ENCODE assay signal across 8 cellular contexts in genomic region chr22:42270178-42270511, GRCh38.
DNase-seq lines count a peak whose midpoint lies in the region; ATAC-seq and TF ChIP-seq lines count a peak whose summit lies in the region.

No MANE protein-coding gene starts in this region.

- H3K36me3 ChIP-seq in Loucy (ENCODE audit: insufficient read depth, low read length) (no peaks in the 10 kb centered on the region), adipocyte (ENCODE audit: control insufficient read depth, insufficient read depth, low read length, severe bottlenecking) (no peaks in the 10 kb centered on the region)

- H4K20me1 ChIP-seq in Loucy (ENCODE audit: insufficient read depth, low read length, poor library complexity, severe bottlenecking), result peaks cover 46% of the 10 kb centered on the region

- peak; percentile 27 for ATAC-seq in GM21786 (IDR thresholded peaks at IDR 0.05; ENCODE audit: unreplicated experiment)

- no peak for DNase-seq in adipocyte (ENCODE audit: low read depth)
- peak; percentile 89 for DNase-seq in iPS-NIHi11 (ENCODE audit: low spot score)
- peak; percentile 25 for DNase-seq in stimulated activated CD4-positive, alpha-beta T cell treated with anti-CD3 and anti-CD28 coated beads, Interleukin-2, amount 100 ng/mL, for 4 hours (ENCODE audit: low read depth)
- DNase-seq in RPMI8226, result no peak
- no peak for DNase-seq in pons (ENCODE audit: low spot score)

- no peaks in the 10 kb centered on the region for H3K9me2 ChIP-seq in Loucy (replicated peaks; ENCODE audit: low read depth, low read length)

- H3K4me2 ChIP-seq in Loucy (ENCODE audit: low read depth, low read length, poor library complexity, severe bottlenecking), result peak overlapping the region; percentile 98

- H3K9me3 ChIP-seq in Loucy (ENCODE audit: insufficient read depth, low read depth, low read length) (no peaks in the 10 kb centered on the region), adipocyte (ENCODE audit: control insufficient read depth, low read length) (no peaks in the 10 kb centered on the region)

- peaks cover 68% of the 10 kb centered on the region for H3K79me2 ChIP-seq in Loucy (ENCODE audit: insufficient read depth, low read length)

- H3K27me3 ChIP-seq in Loucy (ENCODE audit: insufficient read depth, low read length, poor library complexity, severe bottlenecking), result no peaks in the 10 kb centered on the region
- no peaks in the 10 kb centered on the region for H3K27me3 ChIP-seq in adipocyte (replicated peaks; ENCODE audit: control insufficient read depth, insufficient read depth, low read length)

- H3K4me1 ChIP-seq in Loucy (ENCODE audit: insufficient read depth, low read length, poor library complexity, severe bottlenecking) (peaks cover 38% of the 10 kb centered on the region), adipocyte (ENCODE audit: control insufficient read depth, insufficient read depth, low read length) (peaks cover 8% of the 10 kb centered on the region)

- H3K4me3 ChIP-seq in GM08714 (ENCODE audit: low read length), result peak overlapping the region; percentile 96
- H3K4me3 ChIP-seq in Loucy (ENCODE audit: low read length, poor library complexity, severe bottlenecking), result peak overlapping the region; percentile 87
- peak overlapping the region; percentile 92 for H3K4me3 ChIP-seq in adipocyte (ENCODE audit: low read length)

- H3K9ac ChIP-seq in Loucy (ENCODE audit: low read depth, low read length, poor library complexity, severe bottlenecking), result peak overlapping the region; percentile 89
- peak overlapping the region; percentile 88 for H3K9ac ChIP-seq in adipocyte (ENCODE audit: low read length)

- no peaks in the 10 kb centered on the region; the same call in 1 of the 2 replicates for H3F3A ChIP-seq in Loucy (ENCODE audit: low read depth)

- no peak overlapping the region for H2AFZ ChIP-seq in Loucy (ENCODE audit: low read length)

- TF ChIP-seq CTCF in Loucy (conservative IDR thresholded peaks at IDR 0.05; ENCODE audit: low read length), result no peak

Comparison
In these comparisons a context has a peak if more than half of its experiments do, and no peak if none do; other contexts are left out.
1. DNase-seq: peak in iPS-NIHi11 (single experiment) and stimulated activated CD4-positive, alpha-beta T cell treated with anti-CD3 and anti-CD28 coated beads, Interleukin-2, amount 100 ng/mL, for 4 hours (single experiment); none in adipocyte (single experiment), RPMI8226 (single experiment) and pons (single experiment).
2. Peak in every context shown above with its lines, with median percentiles within 50 percentile points of each other: H3K4me3 ChIP-seq.